ENCODE assay signal across 1 cellular context in the genomic region with DNA sequence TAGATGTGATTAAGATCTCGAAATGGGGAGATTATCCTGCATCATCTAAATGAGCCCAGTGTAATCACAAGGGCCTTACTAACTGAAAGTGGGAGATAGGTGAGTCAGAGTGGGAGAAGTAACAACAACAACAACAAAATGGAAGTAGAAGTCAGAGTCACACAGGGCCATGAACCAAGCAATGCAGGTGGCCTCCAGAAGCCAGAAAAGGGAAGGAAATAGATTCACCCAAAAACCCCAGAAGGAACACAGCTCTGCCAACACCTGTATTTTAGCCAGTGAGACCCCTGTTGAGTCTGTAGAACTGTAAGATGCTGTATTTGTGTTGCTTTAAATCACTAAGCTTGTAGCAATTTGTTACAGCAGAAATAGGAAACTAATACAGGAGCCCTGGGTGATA.
TF ChIP-seq lines count a peak whose summit lies in the region.

No MANE protein-coding gene starts in this region.

TF ChIP-seq in HepG2, 621 proteins besides CTCF, POLR2A, EP300 and RAD21:
- TF ChIP-seq HMG20A (CRISPR knock-in tag; IDR thresholded peaks at IDR 0.05; ENCODE audit: borderline replicate concordance) (no peak), ZNF326 (CRISPR knock-in tag; IDR thresholded peaks at IDR 0.05; ENCODE audit: borderline replicate concordance) (no peak), NFIB (CRISPR knock-in tag; IDR thresholded peaks at IDR 0.05; ENCODE audit: borderline replicate concordance) (no peak), TBX3 (IDR thresholded peaks at IDR 0.05; ENCODE audit: borderline replicate concordance) (no peak), ZSCAN21 (CRISPR knock-in tag; IDR thresholded peaks at IDR 0.05; ENCODE audit: borderline replicate concordance) (no peak), NONO (IDR thresholded peaks at IDR 0.05) (no peak), NONO (CRISPR knock-in tag; conservative IDR thresholded peaks at IDR 0.05) (no peak), ZBTB1 (CRISPR knock-in tag; IDR thresholded peaks at IDR 0.05; ENCODE audit: borderline replicate concordance) (no peak), ZMYM2 (CRISPR knock-in tag; IDR thresholded peaks at IDR 0.05) (no peak), TGIF2 (CRISPR knock-in tag; IDR thresholded peaks at IDR 0.05) (no peak), HDAC1 (CRISPR knock-in tag; IDR thresholded peaks at IDR 0.05) (no peak), ZNF260 (CRISPR knock-in tag; IDR thresholded peaks at IDR 0.05; ENCODE audit: borderline replicate concordance, low read depth) (no peak), ZNF660 (CRISPR knock-in tag; IDR thresholded peaks at IDR 0.05; ENCODE audit: borderline replicate concordance, low read depth) (no peak), ZNF44 (CRISPR knock-in tag; IDR thresholded peaks at IDR 0.05) (no peak)
- TF ChIP-seq, protein P1, sequence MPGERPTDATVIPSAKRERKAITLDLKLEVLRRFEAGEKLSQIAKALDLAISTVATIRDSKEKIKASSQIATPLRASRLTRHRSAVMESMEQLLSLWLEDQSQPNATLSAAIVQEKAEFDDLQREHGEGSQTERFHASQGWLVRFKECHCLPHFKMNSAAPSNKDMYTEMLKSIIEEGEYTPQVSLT (CRISPR knock-in tag; IDR thresholded peaks at IDR 0.05; ENCODE audit: borderline replicate concordance, low read depth) = no peak
- TF ChIP-seq, protein P2, sequence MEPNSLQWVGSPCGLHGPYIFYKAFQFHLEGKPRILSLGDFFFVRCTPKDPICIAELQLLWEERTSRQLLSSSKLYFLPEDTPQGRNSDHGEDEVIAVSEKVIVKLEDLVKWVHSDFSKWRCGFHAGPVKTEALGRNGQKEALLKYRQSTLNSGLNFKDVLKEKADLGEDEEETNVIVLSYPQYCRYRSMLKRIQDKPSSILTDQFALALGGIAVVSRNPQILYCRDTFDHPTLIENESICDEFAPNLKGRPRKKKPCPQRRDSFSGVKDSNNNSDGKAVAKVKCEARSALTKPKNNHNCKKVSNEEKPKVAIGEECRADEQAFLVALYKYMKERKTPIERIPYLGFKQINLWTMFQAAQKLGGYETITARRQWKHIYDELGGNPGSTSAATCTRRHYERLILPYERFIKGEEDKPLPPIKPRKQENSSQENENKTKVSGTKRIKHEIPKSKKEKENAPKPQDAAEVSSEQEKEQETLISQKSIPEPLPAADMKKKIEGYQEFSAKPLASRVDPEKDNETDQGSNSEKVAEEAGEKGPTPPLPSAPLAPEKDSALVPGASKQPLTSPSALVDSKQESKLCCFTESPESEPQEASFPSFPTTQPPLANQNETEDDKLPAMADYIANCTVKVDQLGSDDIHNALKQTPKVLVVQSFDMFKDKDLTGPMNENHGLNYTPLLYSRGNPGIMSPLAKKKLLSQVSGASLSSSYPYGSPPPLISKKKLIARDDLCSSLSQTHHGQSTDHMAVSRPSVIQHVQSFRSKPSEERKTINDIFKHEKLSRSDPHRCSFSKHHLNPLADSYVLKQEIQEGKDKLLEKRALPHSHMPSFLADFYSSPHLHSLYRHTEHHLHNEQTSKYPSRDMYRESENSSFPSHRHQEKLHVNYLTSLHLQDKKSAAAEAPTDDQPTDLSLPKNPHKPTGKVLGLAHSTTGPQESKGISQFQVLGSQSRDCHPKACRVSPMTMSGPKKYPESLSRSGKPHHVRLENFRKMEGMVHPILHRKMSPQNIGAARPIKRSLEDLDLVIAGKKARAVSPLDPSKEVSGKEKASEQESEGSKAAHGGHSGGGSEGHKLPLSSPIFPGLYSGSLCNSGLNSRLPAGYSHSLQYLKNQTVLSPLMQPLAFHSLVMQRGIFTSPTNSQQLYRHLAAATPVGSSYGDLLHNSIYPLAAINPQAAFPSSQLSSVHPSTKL (CRISPR knock-in tag; IDR thresholded peaks at IDR 0.05) = no peak
